In the genomic region with DNA sequence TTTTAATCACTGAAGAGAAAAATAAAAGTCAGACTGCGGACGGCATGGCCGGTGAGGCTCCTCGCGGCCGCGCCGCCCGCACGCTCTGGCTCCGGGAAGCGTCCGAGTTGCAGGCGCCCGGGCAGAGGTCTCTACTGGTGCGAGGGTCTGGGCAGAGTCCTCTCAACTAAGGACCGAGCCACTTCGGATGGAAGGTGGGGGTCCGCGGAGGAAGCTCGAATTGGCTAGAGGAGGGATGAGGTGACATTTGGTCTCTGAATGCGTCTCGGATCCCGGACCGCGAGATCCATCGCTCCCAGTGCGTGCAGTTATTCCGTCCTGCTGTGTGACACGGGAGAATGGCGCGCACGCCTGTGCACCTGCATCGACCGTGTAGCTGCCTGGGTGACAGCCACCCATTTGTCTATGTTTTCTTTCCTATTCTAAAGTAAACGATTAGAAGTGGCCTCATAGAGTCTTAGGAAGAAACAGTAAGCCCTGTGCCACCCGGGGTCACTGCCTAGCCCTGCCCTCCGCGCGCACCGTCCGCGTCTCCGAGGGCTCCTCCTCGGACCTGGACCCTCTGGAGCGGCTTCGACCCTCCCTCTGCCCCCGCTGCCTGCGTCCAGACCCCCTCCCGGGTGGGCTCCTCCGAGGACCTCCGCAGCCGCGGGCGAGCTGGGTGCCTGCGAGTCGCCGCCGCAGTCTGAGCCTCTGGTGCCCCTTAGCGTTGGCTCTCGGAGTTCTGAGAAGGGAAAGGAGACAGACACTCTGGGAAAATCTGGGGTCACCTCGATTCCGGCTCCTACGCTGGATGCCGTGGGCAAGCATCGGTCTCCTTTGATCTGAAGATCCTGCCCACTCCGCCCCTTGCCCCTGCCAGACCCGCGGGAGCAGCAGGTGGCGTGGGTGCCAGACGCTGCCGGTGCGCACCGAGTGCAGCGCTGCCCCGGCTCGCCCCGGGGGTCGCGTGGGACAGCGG, we compare ENCODE assay signal across 9 cellular contexts.
DNase-seq lines count a peak whose midpoint lies in the region; ATAC-seq and TF ChIP-seq lines count a peak whose summit lies in the region.
"Had no signal": no experiment of that assay in that cellular context is flagged by ENCODE, and none has a peak within 500 bp of the region (broad histone marks: within the 10 kb centered on the region; RNA-seq: fewer than 3 reads in every experiment).

No MANE protein-coding gene starts in this region.

- no peaks in the 10 kb centered on the region for H3K36me3 ChIP-seq in CD8-positive, alpha-beta T cell (ENCODE audit: insufficient read depth, low read length)
- H3K36me3 ChIP-seq in KMS-11 (ENCODE audit: insufficient read depth), result no peaks in the 10 kb centered on the region
- no peaks in the 10 kb centered on the region for H3K36me3 ChIP-seq in parathyroid adenoma (ENCODE audit: control insufficient read depth, insufficient read depth, low read length)

- H4K20me1 ChIP-seq in KMS-11 (ENCODE audit: insufficient read depth), result no peaks in the 10 kb centered on the region

- H3K9ac ChIP-seq in KMS-11 (no peak overlapping the region), parathyroid adenoma (no peak overlapping the region)

- H3K4me1 ChIP-seq in CD8-positive, alpha-beta T cell (ENCODE audit: insufficient read depth, low read length), result no peaks in the 10 kb centered on the region
- H3K4me1 ChIP-seq in KMS-11 (ENCODE audit: low read depth, poor library complexity, severe bottlenecking), result no peaks in the 10 kb centered on the region
- no peaks in the 10 kb centered on the region for H3K4me1 ChIP-seq in parathyroid adenoma

- no peak for DNase-seq in CD8-positive, alpha-beta T cell
- DNase-seq in fibroblast of villous mesenchyme (ENCODE audit: low read depth), result peak; percentile 36

- H3K9me3 Mint-ChIP-seq in CD8-positive, alpha-beta T cell, result peaks cover 6% of the 10 kb centered on the region

- H3K4me1 Mint-ChIP-seq in CD8-positive, alpha-beta T cell (ENCODE audit: low read depth), result peaks cover 9% of the 10 kb centered on the region

- peaks cover 14% of the 10 kb centered on the region for H3K27me3 ChIP-seq in CD8-positive, alpha-beta T cell (ENCODE audit: insufficient read depth, low read length)
- H3K27me3 ChIP-seq in KMS-11 (ENCODE audit: insufficient read depth, low read depth) (no peaks in the 10 kb centered on the region), parathyroid adenoma (ENCODE audit: control insufficient read depth, insufficient read depth, low read length) (no peaks in the 10 kb centered on the region)

- no peak for TF ChIP-seq CTCF in CD8-positive, alpha-beta T cell (IDR thresholded peaks at IDR 0.05)
- TF ChIP-seq CTCF in KMS-11 (conservative IDR thresholded peaks at IDR 0.05; ENCODE audit: low read depth, low read length), result no peak
- peak; percentile 82 for TF ChIP-seq CTCF in VCaP (conservative IDR thresholded peaks at IDR 0.05)
- peak; percentile 55 for TF ChIP-seq CTCF in fibroblast of villous mesenchyme (IDR thresholded peaks at IDR 0.05; ENCODE audit: insufficient read depth, low read depth, low read length)
- peak; percentile 41 for TF ChIP-seq CTCF in parathyroid adenoma (IDR thresholded peaks at IDR 0.05)

- no peak for ATAC-seq in CD8-positive, alpha-beta T cell
- no peak for ATAC-seq in HG03135 (IDR thresholded peaks at IDR 0.05; ENCODE audit: unreplicated experiment)
- ATAC-seq in GM19467 (IDR thresholded peaks at IDR 0.05; ENCODE audit: unreplicated experiment), result no peak
- no peak for ATAC-seq in HG02973 (IDR thresholded peaks at IDR 0.05; ENCODE audit: unreplicated experiment)

- POLR2A ChIA-PET in CD8-positive, alpha-beta T cell (lab: Charles Lee), result no interaction called here

- CTCF ChIA-PET in CD8-positive, alpha-beta T cell (lab: Charles Lee), result no interaction called here

- peak overlapping the region; percentile 53 for H3K4me3 Mint-ChIP-seq in CD8-positive, alpha-beta T cell
- H3K4me3 Mint-ChIP-seq: memory B cell had no signal

- H3K36me3 Mint-ChIP-seq in CD8-positive, alpha-beta T cell, result no peaks in the 10 kb centered on the region
- H3K36me3 Mint-ChIP-seq: memory B cell had no signal

- intact Hi-C loops in CD8-positive, alpha-beta T cell (cut with DNase I, micrococcal nuclease), result no loop called here

- H3K4me3 ChIP-seq in CD8-positive, alpha-beta T cell (ENCODE audit: low read depth, low read length), result no peak overlapping the region
- H3K4me3 ChIP-seq in KMS-11 (IDR thresholded peaks at IDR 0.05; ENCODE audit: insufficient read depth, low read depth, low read length) (no peak overlapping the region), fibroblast of villous mesenchyme (ENCODE audit: low read depth, low read length) (peak overlapping the region; percentile 59), parathyroid adenoma (ENCODE audit: low read depth, low read length) (peak overlapping the region; percentile 46)

- H3K27ac Mint-ChIP-seq in CD8-positive, alpha-beta T cell, result no peak overlapping the region
- H3K27ac Mint-ChIP-seq: memory B cell had no signal

- peak overlapping the region; percentile 52; the same call in 1 of the 2 replicates for H2AFZ ChIP-seq in KMS-11 (ENCODE audit: low read depth)
- H2AFZ ChIP-seq in parathyroid adenoma, result peak overlapping the region; percentile 86

- H3K79me2 ChIP-seq in KMS-11 (ENCODE audit: insufficient read depth, low read depth) (no peaks in the 10 kb centered on the region), parathyroid adenoma (no peaks in the 10 kb centered on the region)

- H3K27ac ChIP-seq in CD8-positive, alpha-beta T cell (ENCODE audit: low read depth, low read length), result no peak overlapping the region
- H3K27ac ChIP-seq in KMS-11 (no peak overlapping the region), VCaP (no peak overlapping the region), parathyroid adenoma (peak overlapping the region; percentile 47)

- no peaks in the 10 kb centered on the region for H3K9me3 ChIP-seq in CD8-positive, alpha-beta T cell (ENCODE audit: low read length)
- H3K9me3 ChIP-seq in parathyroid adenoma (ENCODE audit: control insufficient read depth, low read length), result no peaks in the 10 kb centered on the region

- H3K27me3 Mint-ChIP-seq in CD8-positive, alpha-beta T cell (ENCODE audit: low read depth), result peaks cover 49% of the 10 kb centered on the region

- H3K4me2 ChIP-seq in KMS-11 (peak overlapping the region; percentile 36; the same call in 1 of the 2 replicates), parathyroid adenoma (ENCODE audit: low read length) (peak overlapping the region; percentile 77)

Comparison
In these comparisons a context has a peak if more than half of its experiments do, and no peak if none do; other contexts are left out.
1. H3K4me3 ChIP-seq: peak in fibroblast of villous mesenchyme (single experiment) and parathyroid adenoma (single experiment); none in CD8-positive, alpha-beta T cell (single experiment) and KMS-11 (single experiment).
2. CTCF ChIP-seq: peak in VCaP (single experiment), fibroblast of villous mesenchyme (single experiment) and parathyroid adenoma (single experiment); none in CD8-positive, alpha-beta T cell (single experiment) and KMS-11 (single experiment).